Comparison of ENCODE assay signal across 28 cellular contexts in the genomic region with DNA sequence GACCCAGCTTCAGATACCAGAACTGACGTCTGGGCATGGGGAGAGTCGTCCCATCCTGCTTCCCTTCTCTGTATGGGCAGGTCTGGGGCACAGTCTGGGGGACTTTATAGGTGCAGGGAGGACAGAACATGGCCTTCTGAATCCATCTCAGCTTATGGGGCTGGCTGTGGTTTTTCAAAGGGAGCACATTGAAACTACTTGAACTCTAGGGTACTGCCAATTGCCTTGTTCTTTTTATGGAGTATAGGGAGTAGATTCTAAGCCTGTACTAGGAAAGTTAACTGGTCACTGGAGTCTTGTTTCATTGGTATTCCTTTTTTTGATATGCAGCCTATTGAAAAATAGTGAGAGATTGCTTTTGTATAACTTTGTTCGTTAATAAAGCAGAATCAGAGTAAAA.
A peak's percentile ranks its signal among the peaks of the same experiment; 100 is the strongest.
DNase-seq lines count a peak whose midpoint lies in the region; ATAC-seq, FAIRE-seq and TF ChIP-seq lines count a peak whose summit lies in the region.
"Had no signal": no experiment of that assay in that cellular context is flagged by ENCODE, and none has a peak within 500 bp of the region (broad histone marks: within the 10 kb centered on the region; RNA-seq: fewer than 3 reads in every experiment).

No MANE protein-coding gene starts in this region.

- H3K36me3 Mint-ChIP-seq in astrocyte (ENCODE audit: low read depth, unreplicated experiment) (peaks cover 38% of the 10 kb centered on the region), CD14-positive monocyte (peaks cover 39 to 55% of the 10 kb centered on the region in 2 donors)
- H3K36me3 Mint-ChIP-seq: natural killer cell had no signal

- H3K9ac ChIP-seq in astrocyte (ENCODE audit: low read length) = no peak overlapping the region

- no peaks in the 10 kb centered on the region for H4K20me1 ChIP-seq in astrocyte (ENCODE audit: insufficient read depth, low read length)

- TF ChIP-seq POLR2A in sigmoid colon (IDR thresholded peaks at IDR 0.05) = no peak

- H3K4me1 Mint-ChIP-seq in astrocyte (ENCODE audit: low read depth, unreplicated experiment) = peaks cover 23% of the 10 kb centered on the region
- no peaks in the 10 kb centered on the region for H3K4me1 Mint-ChIP-seq in CD14-positive monocyte
- H3K4me1 Mint-ChIP-seq: activated naive CD4-positive, alpha-beta T cell treated with anti-CD3 and anti-CD28 coated beads, Interleukin-2, amount 50 U/mL, for 24 hours; memory B cell; natural killer cell; stimulated activated naive CD8-positive, alpha-beta T cell treated with anti-CD3 and anti-CD28 coated beads, Interleukin-15, amount 100 ng/mL, for 72 hours had no signal

- in situ Hi-C loops in ACHN (cut with HindIII; ENCODE audit: low pct_ligation_motif_present, low pct_unique_long_range_greater_than_20kb, low sequenced_read_pairs) = no loop called here

- H3K36me3 ChIP-seq in astrocyte (ENCODE audit: insufficient read depth, low read length) (peaks cover 16% of the 10 kb centered on the region), right atrium auricular region (peaks cover 20% of the 10 kb centered on the region), sigmoid colon (peaks cover 0 to 13% (median 3%) of the 10 kb centered on the region in 4 donors)

- H3K4me3 Mint-ChIP-seq in astrocyte (ENCODE audit: unreplicated experiment) (peak overlapping the region; percentile 37), CD14-positive monocyte (no peak overlapping the region)
- H3K4me3 Mint-ChIP-seq: activated naive CD4-positive, alpha-beta T cell treated with anti-CD3 and anti-CD28 coated beads, Interleukin-2, amount 50 U/mL, for 24 hours; activated T-cell treated with anti-CD3 and anti-CD28 coated beads, Interleukin-2, amount 50 U/mL, for 72 hours; dendritic cell treated with granulocyte-macrophage colony-stimulating factor and Interleukin-4, amounts not matched to agents 40 ng/mL and 50 ng/mL, for 4 days; memory B cell; natural killer cell; stimulated activated naive CD8-positive, alpha-beta T cell treated with anti-CD3 and anti-CD28 coated beads, Interleukin-15, amount 100 ng/mL, for 72 hours had no signal

- H3K4me2 ChIP-seq in astrocyte (ENCODE audit: low read length) = peak overlapping the region; percentile 41

- no peak for FAIRE-seq in astrocyte (lab: Jason Lieb, UNC)
- FAIRE-seq: A204.1, frontal cortex had no signal

- H3K4me1 ChIP-seq in astrocyte (ENCODE audit: insufficient read depth, low read length) = peaks cover 25% of the 10 kb centered on the region
- H3K4me1 ChIP-seq in right atrium auricular region = peaks cover 0 to 24% of the 10 kb centered on the region in 2 donors
- peaks cover 0 to 75% (median 68%) of the 10 kb centered on the region in 4 donors for H3K4me1 ChIP-seq in sigmoid colon
- H3K4me1 ChIP-seq: Caco-2 had no signal

- H2AFZ ChIP-seq in astrocyte (ENCODE audit: low read depth, low read length) = no peak overlapping the region

- H3K4me3 ChIP-seq in astrocyte (ENCODE audit: insufficient read depth, low read depth, low read length) (no peak overlapping the region), right atrium auricular region (no peak overlapping the region), sigmoid colon (no peak overlapping the region)
- H3K4me3 ChIP-seq: body of pancreas had no signal

- no peaks in the 10 kb centered on the region for H3K9me3 ChIP-seq in astrocyte (ENCODE audit: insufficient read depth, low read depth, low read length)
- no peaks in the 10 kb centered on the region for H3K9me3 ChIP-seq in right atrium auricular region
- no peaks in the 10 kb centered on the region for H3K9me3 ChIP-seq in sigmoid colon
- H3K9me3 ChIP-seq: body of pancreas, Caco-2 had no signal

- H3K9me3 Mint-ChIP-seq in astrocyte (ENCODE audit: unreplicated experiment) (peaks cover 7% of the 10 kb centered on the region), CD14-positive monocyte (peaks cover 1 to 8% (median 5%) of the 10 kb centered on the region in 7 donors)
- H3K9me3 Mint-ChIP-seq: activated naive CD4-positive, alpha-beta T cell treated with anti-CD3 and anti-CD28 coated beads, Interleukin-2, amount 50 U/mL, for 24 hours; activated T-cell treated with anti-CD3 and anti-CD28 coated beads, Interleukin-2, amount 50 U/mL, for 72 hours; dendritic cell treated with granulocyte-macrophage colony-stimulating factor and Interleukin-4, amounts not matched to agents 40 ng/mL and 50 ng/mL, for 4 days; memory B cell; natural killer cell had no signal

- DNase-seq in ACHN = peak; percentile 9
- DNase-seq in astrocyte (ENCODE audit: low read depth) = no peak
- no peak for DNase-seq in right atrium auricular region (ENCODE audit: low spot score)
- DNase-seq in sigmoid colon = no peak
- no peak for DNase-seq in NCI-H1930 (lab: John Stamatoyannopoulos, UW)
- DNase-seq in GM19240 (ENCODE audit: insufficient read length, low spot score) = no peak
- no peak for DNase-seq in CD14-positive monocyte (ENCODE audit: low spot score)
- DNase-seq: activated CD4-positive, alpha-beta T cell treated with anti-CD3 and anti-CD28 coated beads for 1 hour; activated T-cell treated with anti-CD3 and anti-CD28 coated beads, Interleukin-2, amount 50 U/mL, for 72 hours; body of pancreas; Caco-2; islet precursor cell; Kasumi-1; natural killer cell; NCI-H2029 treated with DMSO at 0.1 percent for 48 hours; NCI-H510A; NK-92 treated with Interleukin-12 subunit alpha and Interleukin-12 subunit beta, amount 100 ng/mL, for 24 hours; posterior cingulate gyrus; stimulated activated CD4-positive, alpha-beta T cell treated with anti-CD3 and anti-CD28 coated beads, Interleukin-4, amount 100 ng/mL, for 4 hours; stimulated activated naive CD8-positive, alpha-beta T cell treated with anti-CD3 and anti-CD28 coated beads, Interleukin-15, amount 100 ng/mL, for 72 hours; SW 1271 had no signal

- TF ChIP-seq CTCF in astrocyte (IDR thresholded peaks at IDR 0.05; ENCODE audit: insufficient read depth, low read depth, low read length) (no peak), right atrium auricular region (IDR thresholded peaks at IDR 0.05) (no peak), sigmoid colon (IDR thresholded peaks at IDR 0.05) (no peak), CD14-positive monocyte (IDR thresholded peaks at IDR 0.05) (no peak)

- intact Hi-C loops in sigmoid colon (cut with DNase I) = no loop called here
- intact Hi-C loops in CD14-positive monocyte (cut with micrococcal nuclease) = no loop called here

- TF ChIP-seq EP300 in sigmoid colon (IDR thresholded peaks at IDR 0.05) = no peak

- ATAC-seq in GM21515 (IDR thresholded peaks at IDR 0.05; ENCODE audit: unreplicated experiment) = no peak
- ATAC-seq: activated T-cell treated with anti-CD3 and anti-CD28 coated beads, Interleukin-2, amount 50 U/mL, for 72 hours; body of pancreas; HCT116; natural killer cell; stimulated activated naive CD8-positive, alpha-beta T cell treated with anti-CD3 and anti-CD28 coated beads, Interleukin-15, amount 100 ng/mL, for 72 hours had no signal

- H3K27me3 ChIP-seq in astrocyte (ENCODE audit: insufficient read depth, low read length) (no peaks in the 10 kb centered on the region), right atrium auricular region (no peaks in the 10 kb centered on the region), sigmoid colon (no peaks in the 10 kb centered on the region)
- H3K27me3 ChIP-seq: body of pancreas had no signal

- H3K27ac ChIP-seq in astrocyte (ENCODE audit: low read depth, low read length) (no peak overlapping the region), right atrium auricular region (peak overlapping the region; percentile 2 to 12), sigmoid colon (peak overlapping the region; percentile 38 to 72 (median 54))
- H3K27ac ChIP-seq: body of pancreas had no signal

- H3K27me3 Mint-ChIP-seq in astrocyte (ENCODE audit: low read depth, unreplicated experiment) = no peaks in the 10 kb centered on the region
- H3K27me3 Mint-ChIP-seq in CD14-positive monocyte (ENCODE audit: low read depth in 3 of 3) = peaks cover 0 to 2% (median 1%) of the 10 kb centered on the region in 3 donors
- H3K27me3 Mint-ChIP-seq: activated naive CD4-positive, alpha-beta T cell treated with anti-CD3 and anti-CD28 coated beads, Interleukin-2, amount 50 U/mL, for 24 hours; dendritic cell treated with granulocyte-macrophage colony-stimulating factor and Interleukin-4, amounts not matched to agents 40 ng/mL and 50 ng/mL, for 4 days; stimulated activated naive CD8-positive, alpha-beta T cell treated with anti-CD3 and anti-CD28 coated beads, Interleukin-15, amount 100 ng/mL, for 72 hours had no signal

- no peaks in the 10 kb centered on the region for H3K79me2 ChIP-seq in astrocyte (ENCODE audit: insufficient read depth, low read length)

- WGBS in sigmoid colon, 2 donors = 79 to 85% methylated on average over 3 of the region's 3 CpGs

- H3K27ac Mint-ChIP-seq in astrocyte (ENCODE audit: unreplicated experiment) (no peak overlapping the region), CD14-positive monocyte (no peak overlapping the region)
- H3K27ac Mint-ChIP-seq: activated naive CD4-positive, alpha-beta T cell treated with anti-CD3 and anti-CD28 coated beads, Interleukin-2, amount 50 U/mL, for 24 hours; activated T-cell treated with anti-CD3 and anti-CD28 coated beads, Interleukin-2, amount 50 U/mL, for 72 hours; dendritic cell treated with granulocyte-macrophage colony-stimulating factor and Interleukin-4, amounts not matched to agents 40 ng/mL and 50 ng/mL, for 4 days; memory B cell; natural killer cell; stimulated activated naive CD8-positive, alpha-beta T cell treated with anti-CD3 and anti-CD28 coated beads, Interleukin-15, amount 100 ng/mL, for 72 hours had no signal
